In the genomic region with DNA sequence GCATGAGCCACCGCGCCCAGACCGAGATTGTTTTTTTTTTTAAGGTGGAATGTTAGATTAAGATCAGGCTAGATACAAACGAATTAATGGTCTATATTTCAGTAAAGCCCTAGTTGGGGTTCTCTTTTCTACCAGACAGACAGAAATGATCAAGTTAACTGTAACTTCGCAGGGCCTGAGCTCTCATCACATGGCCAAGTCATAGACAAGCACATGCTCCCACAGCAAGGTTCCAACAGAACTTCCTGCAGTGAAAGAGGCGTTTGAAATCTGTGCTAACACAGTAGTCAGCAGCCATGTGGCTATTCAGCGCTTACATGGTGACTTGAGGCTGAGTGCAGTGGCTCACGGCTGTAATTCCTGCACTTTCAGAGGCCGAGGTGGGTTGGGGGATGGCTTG, we compare ENCODE assay signal across 32 cellular contexts. TPM values are rescaled to one million over a fixed set of nuclear protein-coding genes. Genes with fewer than 3 reads are reported as not detected.
A peak's percentile ranks its signal among the peaks of the same experiment; 100 is the strongest.
DNase-seq lines count a peak whose midpoint lies in the region; ATAC-seq, FAIRE-seq and TF ChIP-seq lines count a peak whose summit lies in the region.
"Had no signal": no experiment of that assay in that cellular context is flagged by ENCODE, and none has a peak within 500 bp of the region (broad histone marks: within the 10 kb centered on the region; RNA-seq: fewer than 3 reads in every experiment).

No MANE protein-coding gene starts in this region.

- ATAC-seq in HG02678 (IDR thresholded peaks at IDR 0.05; ENCODE audit: unreplicated experiment) (no peak), T-cell (replicated peaks in 1 of 4) (no peak)

- CTCF ChIA-PET in T-cell (lab: Charles Lee): interaction anchor here in 1 of 2 donors (0.7 kb wide), 1 partner anchor 23 kb away, joined by 4 read pairs; no protein-coding TSS in a partner anchor

- FAIRE-seq in TTC549 (lab: Jason Lieb, UNC): peak; percentile 43
- FAIRE-seq: GM18507, small intestine had no signal

- no peak for TF ChIP-seq CTCF in HFFc6 (IDR thresholded peaks at IDR 0.05)
- TF ChIP-seq CTCF in fibroblast of mammary gland (conservative IDR thresholded peaks at IDR 0.05; ENCODE audit: control insufficient read depth, insufficient read depth, low read depth, low read length): no peak

- POLR2A ChIA-PET in T-cell (lab: Charles Lee): no interaction called here

- DNase-seq in 8988T (peak; percentile 4), HFFc6 (no peak), fibroblast of mammary gland (ENCODE audit: low read depth) (peak; percentile 22), cerebellar nuclear complex (lab: John Stamatoyannopoulos, UW) (no peak), T-cell (no peak), kidney glomerular epithelial cell (lab: John Stamatoyannopoulos, UW) (no peak)
- DNase-seq: activated CD4-positive, alpha-beta T cell treated with anti-CD3 and anti-CD28 coated beads for 48 hours; activated effector memory CD4-positive, alpha-beta T cell treated with anti-CD3 and anti-CD28 coated beads, Interleukin-2, amount 50 U/mL, for 16 hours; activated naive CD8-positive, alpha-beta T cell treated with anti-CD3 and anti-CD28 coated beads for 36 hours; activated T-cell treated with anti-CD3 and anti-CD28 coated beads, Interleukin-2, amount 50 U/mL, for 1 hour; DND-41; dorsolateral prefrontal cortex; midbrain; naive thymus-derived CD4-positive, alpha-beta T cell; NCI-H1092 treated with DMSO at 0.1 percent for 48 hours; NCI-H2029; NCI-H526 treated with DMSO at 0.1 percent for 48 hours; Peyer's patch; retina; SJCRH30; small intestine; T-helper 17 cell had no signal

- peaks cover 9% of the 10 kb centered on the region for H3K27me3 Mint-ChIP-seq in HFFc6 (ENCODE audit: insufficient read depth)
- H3K27me3 Mint-ChIP-seq in T-cell: peaks cover 39 to 56% of the 10 kb centered on the region in 2 donors

- H3K36me3 Mint-ChIP-seq in HFFc6 (ENCODE audit: low read depth): no peaks in the 10 kb centered on the region
- no peaks in the 10 kb centered on the region for H3K36me3 Mint-ChIP-seq in T-cell
- H3K36me3 Mint-ChIP-seq: activated naive CD8-positive, alpha-beta T cell treated with anti-CD3 and anti-CD28 coated beads for 36 hours; naive thymus-derived CD4-positive, alpha-beta T cell had no signal

- no peak overlapping the region for H3K4me3 ChIP-seq in fibroblast of mammary gland (ENCODE audit: control insufficient read depth, low read depth, low read length)
- H3K4me3 ChIP-seq: ascending aorta, dorsolateral prefrontal cortex, Peyer's patch, SJCRH30, thoracic aorta, vagina had no signal

- H3K9me3 Mint-ChIP-seq in HFFc6 (no peaks in the 10 kb centered on the region), T-cell (no peaks in the 10 kb centered on the region)
- H3K9me3 Mint-ChIP-seq: activated naive CD8-positive, alpha-beta T cell treated with anti-CD3 and anti-CD28 coated beads for 36 hours; central memory CD8-positive, alpha-beta T cell; naive thymus-derived CD4-positive, alpha-beta T cell; stimulated activated naive CD8-positive, alpha-beta T cell treated with anti-CD3 and anti-CD28 coated beads, Interleukin-15, Interleukin-2, amounts not matched to agents 100 ng/mL and 50 ng/mL, for 24 hours had no signal

- H3K4me1 Mint-ChIP-seq in HFFc6 (ENCODE audit: low read depth) (peaks cover 6% of the 10 kb centered on the region; the same call in 1 of the 2 replicates), T-cell (peaks cover 7 to 12% (median 10%) of the 10 kb centered on the region in 3 donors)

- H3K27ac Mint-ChIP-seq in HFFc6 (peak overlapping the region; percentile 30; the same call in 1 of the 2 replicates), T-cell (no peak overlapping the region)
- H3K27ac Mint-ChIP-seq: activated naive CD8-positive, alpha-beta T cell treated with anti-CD3 and anti-CD28 coated beads for 36 hours; naive thymus-derived CD4-positive, alpha-beta T cell; stimulated activated naive CD8-positive, alpha-beta T cell treated with anti-CD3 and anti-CD28 coated beads, Interleukin-15, Interleukin-2, amounts not matched to agents 100 ng/mL and 50 ng/mL, for 24 hours; T-helper 17 cell had no signal

- no peak overlapping the region for H3K4me3 Mint-ChIP-seq in HFFc6
- H3K4me3 Mint-ChIP-seq in T-cell: no peak overlapping the region
- H3K4me3 Mint-ChIP-seq: activated naive CD8-positive, alpha-beta T cell treated with anti-CD3 and anti-CD28 coated beads for 36 hours; central memory CD8-positive, alpha-beta T cell; naive thymus-derived CD4-positive, alpha-beta T cell; stimulated activated naive CD8-positive, alpha-beta T cell treated with anti-CD3 and anti-CD28 coated beads, Interleukin-15, Interleukin-2, amounts not matched to agents 100 ng/mL and 50 ng/mL, for 24 hours; T-helper 17 cell had no signal

RNA-seq across cellular contexts. Expression of gene SEMA6B, which starts 34.7 kb away (rescaled TPM):
- under 1 TPM; 0.05 to 0.30 (median 0.21) TPM for total RNA-seq in HFFc6 (2021; fragmentation: NEBNext Ultra II Directional; extraction: Animal tissue kit (Norgen Biotek cat#: 25700))
- under 1 TPM in 3 of 5 donors, not detected in 2; 0.25 to 0.43 (median 0.32) TPM for total RNA-seq in T-cell
- total RNA-seq: activated CD8-positive, alpha-beta memory T cell treated with anti-CD3 and anti-CD28 coated beads for 36 hours; activated naive CD8-positive, alpha-beta T cell treated with anti-CD3 and anti-CD28 coated beads for 36 hours had no signal

RNA-seq across cellular contexts. Expression of gene TNFAIP8L1, which starts 45.1 kb away (rescaled TPM):
- 1 to 10 TPM; 4.5 to 8.2 (median 6.7) TPM for total RNA-seq in HFFc6 (2021; fragmentation: NEBNext Ultra II Directional; extraction: Animal tissue kit (Norgen Biotek cat#: 25700))
- 10 to 100 TPM; 10.8 to 23.0 (median 19.5) TPM for total RNA-seq in T-cell

RNA-seq across cellular contexts. Expression of gene LRG1, which starts 54.4 kb away (rescaled TPM):
- total RNA-seq in HFFc6 (2021; fragmentation: NEBNext Ultra II Directional; extraction: Animal tissue kit (Norgen Biotek cat#: 25700)): not detected
- under 1 TPM in 3 of 5 donors, not detected in 2; 0.13 to 0.32 (median 0.19) TPM for total RNA-seq in T-cell
- total RNA-seq: A673 had no signal

RNA-seq across cellular contexts. Expression of gene PLIN5, which starts 59.2 kb away (rescaled TPM):
- not detected for total RNA-seq in HFFc6 (2021; fragmentation: NEBNext Ultra II Directional; extraction: Animal tissue kit (Norgen Biotek cat#: 25700))
- 1 to 10 TPM in 2 of 5 donors, under 1 TPM in 3; 0.14 to 2.3 (median 0.99) TPM for total RNA-seq in T-cell
- total RNA-seq: activated CD8-positive, alpha-beta memory T cell treated with anti-CD3 and anti-CD28 coated beads for 36 hours; T-helper 17 cell had no signal

Comparison
In these comparisons a context has a peak if more than half of its experiments do, and no peak if none do; other contexts are left out.
1. DNase-seq: peak in 8988T (single experiment) and fibroblast of mammary gland (single experiment); none in HFFc6 (single experiment), cerebellar nuclear complex (0 of 2), T-cell (0 of 34) and kidney glomerular epithelial cell (single experiment).